Comparison of ENCODE assay signal across 13 cellular contexts in the genomic region with DNA sequence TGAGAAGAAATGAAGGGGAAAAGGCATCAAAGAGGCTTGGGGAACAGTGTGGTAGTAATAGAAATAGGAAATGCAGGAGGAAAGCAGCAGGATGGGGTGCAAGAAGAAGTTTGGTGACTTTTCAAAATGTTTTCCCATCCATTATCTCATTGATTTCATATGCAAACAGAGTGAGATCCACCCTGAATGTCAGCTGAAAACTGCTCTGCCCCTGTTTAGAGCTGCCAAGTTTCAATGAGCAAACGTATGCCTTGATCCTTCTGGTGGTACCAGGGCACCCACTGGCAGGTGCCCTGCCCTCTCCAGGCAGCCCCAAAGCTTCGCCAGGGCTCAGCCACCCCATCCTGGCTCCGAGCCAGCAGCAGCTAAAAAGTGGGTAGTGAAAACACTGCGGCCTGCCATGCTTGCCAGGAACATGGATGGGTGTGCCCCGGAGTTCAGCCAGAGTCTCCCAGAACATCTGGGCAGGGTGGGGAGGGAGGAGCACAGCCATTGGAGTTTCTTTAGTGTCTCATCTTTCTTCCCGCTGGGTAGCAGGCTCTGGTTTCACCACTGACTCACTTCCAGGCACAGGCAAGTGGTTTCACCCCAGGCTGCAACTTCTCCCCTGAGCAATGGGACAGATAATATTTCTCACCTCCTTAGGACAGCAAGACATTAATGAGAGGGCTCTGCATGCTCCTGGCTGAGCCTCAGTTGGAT. TPM values are rescaled to one million over a fixed set of nuclear protein-coding genes. Genes with fewer than 3 reads are reported as not detected.
A peak's percentile ranks its signal among the peaks of the same experiment; 100 is the strongest.
DNase-seq lines count a peak whose midpoint lies in the region; TF ChIP-seq lines count a peak whose summit lies in the region.
"Had no signal": no experiment of that assay in that cellular context is flagged by ENCODE, and none has a peak within 500 bp of the region (broad histone marks: within the 10 kb centered on the region; RNA-seq: fewer than 3 reads in every experiment).

No MANE protein-coding gene starts in this region.

- WGBS in suprapubic skin = 20% methylated on average over 3 of the region's 6 CpGs

- H3K27me3 ChIP-seq in suprapubic skin = peaks cover 5% of the 10 kb centered on the region
- 0 out of 2 replicates have a peak, but pooled peaks cover 3% of the 10 kb centered on the region for H3K27me3 ChIP-seq in BE2C
- H3K27me3 ChIP-seq: SJSA1 had no signal

- no peak for TF ChIP-seq CTCF in suprapubic skin (IDR thresholded peaks at IDR 0.05)
- no peak for TF ChIP-seq CTCF in BE2C (IDR thresholded peaks at IDR 0.05; ENCODE audit: low read depth, low read length)
- no peak for TF ChIP-seq CTCF in HFFc6 (IDR thresholded peaks at IDR 0.05)

- no peak overlapping the region for H3K27ac ChIP-seq in suprapubic skin
- H3K27ac ChIP-seq: SJSA1 had no signal

- H3K36me3 ChIP-seq in suprapubic skin = no peaks in the 10 kb centered on the region
- H3K36me3 ChIP-seq in BE2C = no peaks in the 10 kb centered on the region
- H3K36me3 ChIP-seq: SJSA1 had no signal

- TF ChIP-seq POLR2A in suprapubic skin (IDR thresholded peaks at IDR 0.05) = no peak

- H3K4me3 ChIP-seq in suprapubic skin = no peak overlapping the region
- H3K4me3 ChIP-seq in BE2C (ENCODE audit: low read depth, low read length) = no peak overlapping the region
- H3K4me3 ChIP-seq: SJSA1 had no signal

- H3K4me1 ChIP-seq in suprapubic skin = peaks cover 15% of the 10 kb centered on the region
- no peaks in the 10 kb centered on the region for H3K4me1 ChIP-seq in BE2C
- H3K4me1 ChIP-seq: SJSA1 had no signal

- no peak overlapping the region for H3K4me3 Mint-ChIP-seq in HFFc6
- H3K4me3 Mint-ChIP-seq: activated T-helper 1 cell treated with anti-CD3 and anti-CD28 coated beads, Interleukin-12 subunit alpha, Interleukin-12 subunit beta, Interleukin-2, Interleukin-4 antibody, amounts not matched to agents 30 ng/mL and 10 ng/mL and 1 ng/mL, durations not matched to agents 14 hours and 24 hours and 36 hours; natural killer cell treated with Interleukin-12 subunit alpha and Interleukin-12 subunit beta and Interleukin-15 and Interleukin-18, amount 100 ng/mL, for 72 hours had no signal

- H3K27me3 Mint-ChIP-seq in HFFc6 (ENCODE audit: insufficient read depth) = peaks cover 24% of the 10 kb centered on the region

- no peaks in the 10 kb centered on the region for H3K4me1 Mint-ChIP-seq in HFFc6 (ENCODE audit: low read depth)

- TF ChIP-seq EP300 in suprapubic skin (IDR thresholded peaks at IDR 0.05) = no peak

- DNase-seq in HCEC 1CT (peak; percentile 17), NCI-H460 (ENCODE audit: extremely low read depth, low read depth) (peak; percentile 27), fibroblast of the conjunctiva (ENCODE audit: low read depth) (peak; percentile 72), suprapubic skin (ENCODE audit: low spot score in 2 of 2) (peak; percentile 87 to 88), BE2C (no peak), NCI-H1417 (lab: John Stamatoyannopoulos, UW) (no peak), HFFc6 (no peak)
- DNase-seq: activated CD4-positive, CD25-positive, alpha-beta regulatory T cell; erythroblast; stimulated activated CD4-positive, alpha-beta T cell treated with anti-CD3 and anti-CD28 coated beads, Interleukin-15, amount 100 ng/mL, for 24 hours had no signal

- H3K27ac Mint-ChIP-seq in HFFc6 = no peak overlapping the region
- H3K27ac Mint-ChIP-seq: activated T-helper 1 cell treated with anti-CD3 and anti-CD28 coated beads, Interleukin-12 subunit alpha, Interleukin-12 subunit beta, Interleukin-2, Interleukin-4 antibody, amounts not matched to agents 30 ng/mL and 10 ng/mL and 1 ng/mL, durations not matched to agents 14 hours and 24 hours and 36 hours; natural killer cell treated with Interleukin-12 subunit alpha and Interleukin-12 subunit beta and Interleukin-15 and Interleukin-18, amount 100 ng/mL, for 72 hours had no signal

- no peaks in the 10 kb centered on the region for H3K36me3 Mint-ChIP-seq in HFFc6 (ENCODE audit: low read depth)
- H3K36me3 Mint-ChIP-seq: natural killer cell treated with Interleukin-12 subunit alpha and Interleukin-12 subunit beta and Interleukin-15 and Interleukin-18, amount 100 ng/mL, for 72 hours had no signal

- H3K9me3 ChIP-seq in suprapubic skin (no peaks in the 10 kb centered on the region), BE2C (no peaks in the 10 kb centered on the region)
- H3K9me3 ChIP-seq: SJSA1 had no signal

- no peaks in the 10 kb centered on the region for H3K9me3 Mint-ChIP-seq in HFFc6
- H3K9me3 Mint-ChIP-seq: activated T-helper 1 cell treated with anti-CD3 and anti-CD28 coated beads, Interleukin-12 subunit alpha, Interleukin-12 subunit beta, Interleukin-2, Interleukin-4 antibody, amounts not matched to agents 30 ng/mL and 10 ng/mL and 1 ng/mL, durations not matched to agents 14 hours and 24 hours and 36 hours; natural killer cell treated with Interleukin-12 subunit alpha and Interleukin-12 subunit beta and Interleukin-15 and Interleukin-18, amount 100 ng/mL, for 72 hours had no signal

RNA-seq across cellular contexts. Expression of a gene that starts 8.1 kb away (rescaled TPM):
- not detected in 2 replicates for total RNA-seq in NCI-H460 (2014; rRNA removed; shearing (Covaris generic))
- polyA plus RNA-seq in NCI-H460 (2014; cell fraction: nucleus; rRNA removed) = not detected in 2 replicates
- under 1 TPM in 1 of 4 donors, not detected in 3; 0.44 TPM for total RNA-seq in suprapubic skin
- polyA plus RNA-seq in BE2C (2012; ENCODE audit: insufficient read depth, insufficient read length, low read depth) = not detected
- total RNA-seq in HFFc6 (2021; fragmentation: NEBNext Ultra II Directional; extraction: Animal tissue kit (Norgen Biotek cat#: 25700)) = not detected
- total RNA-seq: activated T-helper 1 cell treated with anti-CD3 and anti-CD28 coated beads, Interleukin-12 subunit alpha, Interleukin-12 subunit beta, Interleukin-2, Interleukin-4 antibody, amounts not matched to agents 30 ng/mL and 10 ng/mL and 1 ng/mL, durations not matched to agents 14 hours and 24 hours and 36 hours; natural killer cell treated with Interleukin-12 subunit alpha and Interleukin-12 subunit beta and Interleukin-15 and Interleukin-18, amount 100 ng/mL, for 72 hours; SJSA1 had no signal

Comparison
In these comparisons a context has a peak if more than half of its experiments do, and no peak if none do; other contexts are left out.
1. DNase-seq: peak in HCEC 1CT (single experiment), NCI-H460 (single experiment), fibroblast of the conjunctiva (single experiment) and suprapubic skin (2 of 2); none in BE2C (single experiment), NCI-H1417 (0 of 3) and HFFc6 (single experiment).